In genomic region chr1:236604218-236605029, GRCh38 we compare ENCODE assay signal across 1 cellular context.
TF ChIP-seq lines count a peak whose summit lies in the region.

Gene HEATR1 (minus strand): TSS chr1:236604516. CDS start chr1:236604095, 421 bp downstream.

TF ChIP-seq in K562, 482 proteins besides CTCF, POLR2A, EP300 and RAD21 (continued from another document and continues in another):
- TF ChIP-seq ZNF263 (CRISPR knock-in tag; IDR thresholded peaks at IDR 0.05; ENCODE audit: borderline replicate concordance) (no peak), CCNT2 (IDR thresholded peaks at IDR 0.05; ENCODE audit: borderline replicate concordance, extremely low read depth, insufficient read length, low read depth, low read length) (no peak), UBTF (IDR thresholded peaks at IDR 0.05; ENCODE audit: borderline replicate concordance in 1 of 2, low read depth in 2 of 2, low read length in 2 of 2) (no peak), SRSF1 (IDR thresholded peaks at IDR 0.05; ENCODE audit: low read depth, low read length) (no peak), NCOA1 (IDR thresholded peaks at IDR 0.05; ENCODE audit: low read depth) (no peak), NBN (IDR thresholded peaks at IDR 0.05; ENCODE audit: low read depth) (peak; percentile 38; the same call in 1 of the 2 replicates), AFF4 (CRISPR knock-in tag; IDR thresholded peaks at IDR 0.05) (peak; percentile 48; the same call in 1 of the 2 replicates), BCL6 (CRISPR knock-in tag; IDR thresholded peaks at IDR 0.05) (no peak), MAX (CRISPR knock-in tag; IDR thresholded peaks at IDR 0.05) (peak; percentile 94), KAT7 (CRISPR knock-in tag; IDR thresholded peaks at IDR 0.05; ENCODE audit: borderline replicate concordance) (peak; percentile 84; the same call in 1 of the 2 replicates), GTF2F1 (IDR thresholded peaks at IDR 0.05; ENCODE audit: low read depth, low read length) (no peak), ZNF354B (CRISPR knock-in tag; IDR thresholded peaks at IDR 0.05) (no peak), TBP (optimal IDR thresholded peaks at IDR 0.05; ENCODE audit: low read depth, low read length) (peak; percentile 86), HLTF (IDR thresholded peaks at IDR 0.05) (no peak), ZNF407 (IDR thresholded peaks at IDR 0.05; ENCODE audit: low read depth) (peak; percentile 99), HOXB6 (CRISPR knock-in tag; IDR thresholded peaks at IDR 0.05; ENCODE audit: borderline replicate concordance) (no peak), TRIM24 (IDR thresholded peaks at IDR 0.05) (peak in 1 of 2 experiments; percentile 61; a peak in 3 of 4 replicates), NRF1 (conservative IDR thresholded peaks at IDR 0.05 in 1 of 2, IDR thresholded peaks at IDR 0.05 in 1 of 2) (peak; percentile 50 to 52), SRSF7 (optimal IDR thresholded peaks at IDR 0.05; ENCODE audit: low read depth, low read length) (no peak), GTF2A2 (tag; IDR thresholded peaks at IDR 0.05) (no peak), ESRRA (IDR thresholded peaks at IDR 0.05; ENCODE audit: borderline replicate concordance, low read depth) (peak; percentile 62; the same call in 1 of the 2 replicates), ATF3 (IDR thresholded peaks at IDR 0.05) (no peak; the same call in 1 of the 2 replicates), ATF3 (CRISPR knock-in tag; conservative IDR thresholded peaks at IDR 0.05) (0 out of 2 replicates have a peak, but pooled peaks have one; percentile 52), ZBTB34 (CRISPR knock-in tag; IDR thresholded peaks at IDR 0.05) (no peak), CBX1 (IDR thresholded peaks at IDR 0.05; ENCODE audit: low read depth) (no peak), DEAF1 (CRISPR knock-in tag; IDR thresholded peaks at IDR 0.05) (no peak), PRPF4 (IDR thresholded peaks at IDR 0.05; ENCODE audit: insufficient read depth, low read depth, low read length, poor library complexity, severe bottlenecking) (no peak), NR2F6 (CRISPR knock-in tag; IDR thresholded peaks at IDR 0.05) (0 out of 2 replicates have a peak, but pooled peaks have one; percentile 18), RBM17 (IDR thresholded peaks at IDR 0.05; ENCODE audit: borderline replicate concordance, low read depth, low read length) (no peak), RFX5 (IDR thresholded peaks at IDR 0.05; ENCODE audit: low read depth, low read length) (no peak), KLF6 (CRISPR knock-in tag; IDR thresholded peaks at IDR 0.05; ENCODE audit: borderline replicate concordance) (no peak), PTTG1 (tag; IDR thresholded peaks at IDR 0.05; ENCODE audit: low read depth) (no peak)
- TF ChIP-seq, protein P1, sequence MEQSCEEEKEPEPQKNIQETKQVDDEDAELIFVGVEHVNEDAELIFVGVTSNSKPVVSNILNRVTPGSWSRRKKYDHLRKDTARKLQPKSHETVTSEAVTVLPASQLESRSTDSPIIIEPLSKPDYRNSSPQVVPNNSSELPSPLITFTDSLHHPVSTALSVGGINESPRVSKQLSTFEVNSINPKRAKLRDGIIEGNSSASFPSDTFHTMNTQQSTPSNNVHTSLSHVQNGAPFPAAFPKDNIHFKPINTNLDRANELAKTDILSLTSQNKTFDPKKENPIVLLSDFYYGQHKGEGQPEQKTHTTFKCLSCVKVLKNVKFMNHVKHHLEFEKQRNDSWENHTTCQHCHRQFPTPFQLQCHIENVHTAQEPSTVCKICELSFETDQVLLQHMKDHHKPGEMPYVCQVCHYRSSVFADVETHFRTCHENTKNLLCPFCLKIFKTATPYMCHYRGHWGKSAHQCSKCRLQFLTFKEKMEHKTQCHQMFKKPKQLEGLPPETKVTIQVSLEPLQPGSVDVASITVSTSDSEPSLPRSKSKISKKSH (CRISPR knock-in tag; IDR thresholded peaks at IDR 0.05): no peak
- TF ChIP-seq, protein P2, sequence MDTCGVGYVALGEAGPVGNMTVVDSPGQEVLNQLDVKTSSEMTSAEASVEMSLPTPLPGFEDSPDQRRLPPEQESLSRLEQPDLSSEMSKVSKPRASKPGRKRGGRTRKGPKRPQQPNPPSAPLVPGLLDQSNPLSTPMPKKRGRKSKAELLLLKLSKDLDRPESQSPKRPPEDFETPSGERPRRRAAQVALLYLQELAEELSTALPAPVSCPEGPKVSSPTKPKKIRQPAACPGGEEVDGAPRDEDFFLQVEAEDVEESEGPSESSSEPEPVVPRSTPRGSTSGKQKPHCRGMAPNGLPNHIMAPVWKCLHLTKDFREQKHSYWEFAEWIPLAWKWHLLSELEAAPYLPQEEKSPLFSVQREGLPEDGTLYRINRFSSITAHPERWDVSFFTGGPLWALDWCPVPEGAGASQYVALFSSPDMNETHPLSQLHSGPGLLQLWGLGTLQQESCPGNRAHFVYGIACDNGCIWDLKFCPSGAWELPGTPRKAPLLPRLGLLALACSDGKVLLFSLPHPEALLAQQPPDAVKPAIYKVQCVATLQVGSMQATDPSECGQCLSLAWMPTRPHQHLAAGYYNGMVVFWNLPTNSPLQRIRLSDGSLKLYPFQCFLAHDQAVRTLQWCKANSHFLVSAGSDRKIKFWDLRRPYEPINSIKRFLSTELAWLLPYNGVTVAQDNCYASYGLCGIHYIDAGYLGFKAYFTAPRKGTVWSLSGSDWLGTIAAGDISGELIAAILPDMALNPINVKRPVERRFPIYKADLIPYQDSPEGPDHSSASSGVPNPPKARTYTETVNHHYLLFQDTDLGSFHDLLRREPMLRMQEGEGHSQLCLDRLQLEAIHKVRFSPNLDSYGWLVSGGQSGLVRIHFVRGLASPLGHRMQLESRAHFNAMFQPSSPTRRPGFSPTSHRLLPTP (IDR thresholded peaks at IDR 0.05; ENCODE audit: borderline replicate concordance, extremely low read depth, insufficient read length): no peak
